8 cellular contexts compared by ENCODE assay signal in genomic region chr18:74171910-74172606, GRCh38. TPM values are rescaled to one million over a fixed set of nuclear protein-coding genes. Genes with fewer than 3 reads are reported as not detected.
A peak's percentile ranks its signal among the peaks of the same experiment; 100 is the strongest.
DNase-seq lines count a peak whose midpoint lies in the region; ATAC-seq and TF ChIP-seq lines count a peak whose summit lies in the region.

No MANE protein-coding gene starts in this region.

- DNase-seq in GM10266 (ENCODE audit: extremely low spot score) (peak; percentile 47), fibroblast of mammary gland (ENCODE audit: low read depth) (no peak), heart left ventricle (no peak), NCI-H510A (lab: John Stamatoyannopoulos, UW) (no peak), NCI-H2196 (lab: John Stamatoyannopoulos, UW; ENCODE audit: unreplicated experiment) (no peak), right atrium auricular region (ENCODE audit: low spot score) (no peak)

- no peak for TF ChIP-seq CTCF in GM10266 (IDR thresholded peaks at IDR 0.05; ENCODE audit: control insufficient read depth, insufficient read depth, low read depth, missing control alignments)
- no peak for TF ChIP-seq CTCF in fibroblast of mammary gland (conservative IDR thresholded peaks at IDR 0.05; ENCODE audit: control insufficient read depth, insufficient read depth, low read depth, low read length)
- TF ChIP-seq CTCF in heart left ventricle (IDR thresholded peaks at IDR 0.05): no peak
- TF ChIP-seq CTCF in right atrium auricular region (IDR thresholded peaks at IDR 0.05): no peak

- H3K27ac ChIP-seq in heart left ventricle (no peak overlapping the region), right atrium auricular region (no peak overlapping the region)

- WGBS in heart left ventricle, 4 donors: 65 to 82% (median 77%) methylated on average over 11 to 12 of the region's 12 CpGs

- H3K9me3 ChIP-seq in heart left ventricle: no peaks in the 10 kb centered on the region
- no peaks in the 10 kb centered on the region for H3K9me3 ChIP-seq in right atrium auricular region

- H3K4me3 ChIP-seq in fibroblast of mammary gland (ENCODE audit: control insufficient read depth, low read depth, low read length): peak overlapping the region; percentile 13
- H3K4me3 ChIP-seq in heart left ventricle: peak overlapping the region in 3 of 12 donors; percentile 13 to 33 (median 23)
- no peak overlapping the region for H3K4me3 ChIP-seq in right atrium auricular region

- H3K36me3 ChIP-seq in heart left ventricle: no peaks in the 10 kb centered on the region
- no peaks in the 10 kb centered on the region for H3K36me3 ChIP-seq in right atrium auricular region

- H3K4me1 ChIP-seq in heart left ventricle (no peaks in the 10 kb centered on the region), right atrium auricular region (no peaks in the 10 kb centered on the region)

- TF ChIP-seq POLR2A in heart left ventricle (IDR thresholded peaks at IDR 0.05): no peak

- ATAC-seq in GM21526 (IDR thresholded peaks at IDR 0.05; ENCODE audit: low FRiP score, unreplicated experiment): peak; percentile 98
- ATAC-seq in HG03575 (IDR thresholded peaks at IDR 0.05; ENCODE audit: extremely low read depth, insufficient number of reproducible peaks, low FRiP score, unreplicated experiment): peak; percentile 92
- ATAC-seq in heart left ventricle: no peak

- H3K27me3 ChIP-seq in heart left ventricle (peaks cover 0 to 9% (median 0%) of the 10 kb centered on the region in 9 donors), right atrium auricular region (no peaks in the 10 kb centered on the region)

- intact Hi-C loops in heart left ventricle (cut with DNase I): no loop called here

RNA-seq across cellular contexts. Expression of gene TIMM21, which starts 23.7 kb away (rescaled TPM):
- total RNA-seq in heart left ventricle (100 to 1,000 TPM in 5 of 9 donors, 10 to 100 TPM in 4; 65.0 to 139 (median 110) TPM), right atrium auricular region (10 to 100 TPM; 56.5 to 71.8 TPM)
- polyA plus RNA-seq in heart left ventricle: 100 to 1,000 TPM in 1 of 2 donors, 10 to 100 TPM in 1; 89.7 to 114 TPM

RNA-seq across cellular contexts. Expression of gene FBXO15, which starts 24.4 kb away (rescaled TPM):
- total RNA-seq in heart left ventricle: under 1 TPM in 6 of 9 donors, not detected in 3; 0.15 to 0.84 (median 0.47) TPM
- polyA plus RNA-seq in heart left ventricle: under 1 TPM; 0.10 to 0.38 TPM
- under 1 TPM in 1 of 2 donors, not detected in 1; 0.30 TPM for total RNA-seq in right atrium auricular region

Comparison
In these comparisons a context has a peak if more than half of its experiments do, and no peak if none do; other contexts are left out.
1. ATAC-seq: peak in GM21526 (single experiment) and HG03575 (single experiment); none in heart left ventricle (0 of 4).